In the genomic region with DNA sequence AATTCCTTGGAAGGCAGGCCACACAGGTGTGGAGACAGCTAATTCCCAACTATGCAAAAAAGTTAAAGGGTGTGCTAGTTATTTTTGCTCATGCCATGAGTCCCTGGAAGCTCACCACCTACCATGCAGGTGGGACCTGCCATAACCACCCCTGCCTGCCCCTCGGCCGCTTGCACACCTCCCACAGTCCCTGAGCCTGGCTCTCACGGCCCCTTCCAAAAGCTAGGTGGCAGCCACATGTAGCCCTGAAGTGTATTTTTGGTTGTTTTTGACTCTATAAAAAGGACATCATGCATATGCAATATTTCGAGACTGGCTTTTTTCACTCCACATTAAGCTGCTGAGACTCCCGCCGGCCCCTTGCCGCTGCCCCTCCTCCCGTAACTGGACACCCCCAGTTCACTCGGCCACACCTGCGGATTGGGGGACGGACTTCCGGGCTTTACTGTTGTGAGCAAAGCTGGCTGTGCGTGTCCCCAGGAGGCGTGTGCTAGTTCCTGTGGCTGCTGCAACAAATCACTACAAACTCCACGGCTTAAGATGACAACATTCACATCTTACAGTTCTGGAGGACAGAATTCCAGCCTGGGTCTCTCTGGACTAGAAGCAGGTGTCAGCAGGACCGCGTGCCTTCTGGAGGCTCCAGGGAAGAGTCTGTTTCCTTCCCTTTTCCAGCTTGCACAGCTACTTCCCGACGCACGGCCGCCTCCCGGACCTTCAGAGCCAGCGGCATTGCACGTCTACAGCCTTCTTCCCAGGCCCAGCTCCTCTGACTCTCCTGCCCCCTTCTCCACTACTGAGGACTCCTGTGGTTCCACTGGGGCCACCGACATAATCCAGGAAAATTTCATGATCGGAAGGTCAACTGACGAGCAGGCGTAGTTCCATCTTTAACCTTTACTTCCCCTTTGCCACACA, we compare ENCODE assay signal across 11 cellular contexts. TPM values are rescaled to one million over a fixed set of nuclear protein-coding genes. Genes with fewer than 3 reads are reported as not detected.
DNase-seq lines count a peak whose midpoint lies in the region; ATAC-seq, FAIRE-seq and TF ChIP-seq lines count a peak whose summit lies in the region.
"Had no signal": no experiment of that assay in that cellular context is flagged by ENCODE, and none has a peak within 500 bp of the region (broad histone marks: within the 10 kb centered on the region; RNA-seq: fewer than 3 reads in every experiment).

No MANE protein-coding gene starts in this region.

- H3K4me1 ChIP-seq in esophagus muscularis mucosa: peaks cover 0 to 7% (median 4%) of the 10 kb centered on the region in 4 donors
- H3K4me1 ChIP-seq: Caco-2 had no signal

- no peak for TF ChIP-seq CTCF in esophagus muscularis mucosa (IDR thresholded peaks at IDR 0.05)

- no peaks in the 10 kb centered on the region for H3K36me3 ChIP-seq in esophagus muscularis mucosa

- H3K27ac Mint-ChIP-seq in activated T-helper 17 cell treated with anti-CD3 and anti-CD28 coated beads, Interleukin-2, amount 50 U/mL, for 72 hours: peak overlapping the region; percentile 20

- DNase-seq in Right ventricle myocardium superior (no peak), Right ventricle myocardium inferior (ENCODE audit: missing footprints) (no peak), left kidney (ENCODE audit: low read depth, low spot score) (peak; percentile 95), urothelium cell line (ENCODE audit: low spot score) (peak; percentile 21), 8988T (no peak), esophagus muscularis mucosa (ENCODE audit: extremely low spot score) (no peak)
- DNase-seq: Caco-2, cerebellar nuclear complex, SW 1271 had no signal

- peaks cover 34% of the 10 kb centered on the region for H3K4me1 Mint-ChIP-seq in activated T-helper 17 cell treated with anti-CD3 and anti-CD28 coated beads, Interleukin-2, amount 50 U/mL, for 72 hours

- peak overlapping the region; percentile 12 for H3K4me3 Mint-ChIP-seq in activated T-helper 17 cell treated with anti-CD3 and anti-CD28 coated beads, Interleukin-2, amount 50 U/mL, for 72 hours

- H3K9me3 ChIP-seq in esophagus muscularis mucosa: no peaks in the 10 kb centered on the region
- H3K9me3 ChIP-seq: Caco-2 had no signal

- peak overlapping the region in 1 of 4 donors; percentile 12 for H3K4me3 ChIP-seq in esophagus muscularis mucosa

- no peaks in the 10 kb centered on the region for H3K27me3 Mint-ChIP-seq in activated T-helper 17 cell treated with anti-CD3 and anti-CD28 coated beads, Interleukin-2, amount 50 U/mL, for 72 hours

- 33% methylated on average over 24 of the region's 28 CpGs for WGBS in esophagus muscularis mucosa

- ATAC-seq in Right ventricle myocardium superior (ENCODE audit: poor library complexity) (peak; percentile 40), Right ventricle myocardium inferior (no peak), GM21717 (IDR thresholded peaks at IDR 0.05; ENCODE audit: unreplicated experiment) (no peak)
- peak; percentile 24 for ATAC-seq in activated T-helper 17 cell treated with anti-CD3 and anti-CD28 coated beads, Interleukin-2, amount 50 U/mL, for 72 hours (replicated peaks)

- no peaks in the 10 kb centered on the region for H3K36me3 Mint-ChIP-seq in activated T-helper 17 cell treated with anti-CD3 and anti-CD28 coated beads, Interleukin-2, amount 50 U/mL, for 72 hours (ENCODE audit: low read depth)

- peaks cover 0 to 20% (median 0%) of the 10 kb centered on the region in 4 donors for H3K27me3 ChIP-seq in esophagus muscularis mucosa

- no peak overlapping the region for H3K27ac ChIP-seq in esophagus muscularis mucosa (replicated peaks in 1 of 4)

- no peaks in the 10 kb centered on the region for H3K9me3 Mint-ChIP-seq in activated T-helper 17 cell treated with anti-CD3 and anti-CD28 coated beads, Interleukin-2, amount 50 U/mL, for 72 hours

- no peak for FAIRE-seq in urothelium cell line (lab: Jason Lieb, UNC)

- no peak for TF ChIP-seq POLR2A in esophagus muscularis mucosa (IDR thresholded peaks at IDR 0.05; ENCODE audit: low read depth)

- intact Hi-C loops in Right ventricle myocardium superior (cut with DNase I): no loop called here
- intact Hi-C loops in Right ventricle myocardium inferior (cut with DNase I): no loop called here
- intact Hi-C loops in esophagus muscularis mucosa (cut with DNase I): no loop called here

- TF ChIP-seq EP300 in esophagus muscularis mucosa (IDR thresholded peaks at IDR 0.05): no peak

RNA-seq across cellular contexts. Expression of a gene that starts 24.8 kb away (rescaled TPM):
- total RNA-seq in Right ventricle myocardium superior (6.7 TPM), Right ventricle myocardium inferior (6.5 TPM), esophagus muscularis mucosa (10 to 100 TPM in 2 of 4 donors, 1 to 10 TPM in 2; 4.5 to 13.4 (median 8.4) TPM)
- 10 to 100 TPM; 36.3 to 42.7 TPM for total RNA-seq in activated T-helper 17 cell treated with anti-CD3 and anti-CD28 coated beads, Interleukin-2, amount 50 U/mL, for 72 hours

RNA-seq across cellular contexts. Expression of a gene that starts 25.1 kb away (rescaled TPM):
- total RNA-seq in Right ventricle myocardium superior (not detected), Right ventricle myocardium inferior (not detected), esophagus muscularis mucosa (1 to 10 TPM in 1 of 4 donors, not detected in 3; 1.5 TPM)
- total RNA-seq in activated T-helper 17 cell treated with anti-CD3 and anti-CD28 coated beads, Interleukin-2, amount 50 U/mL, for 72 hours: under 1 TPM; 0.11 to 0.26 TPM
- total RNA-seq: Caco-2 had no signal

Comparison
In these comparisons a context has a peak if more than half of its experiments do, and no peak if none do; other contexts are left out.
1. ATAC-seq: peak in Right ventricle myocardium superior (single experiment) and activated T-helper 17 cell treated with anti-CD3 and anti-CD28 coated beads, Interleukin-2, amount 50 U/mL, for 72 hours (single experiment); none in Right ventricle myocardium inferior (single experiment) and GM21717 (single experiment).
2. DNase-seq: peak in left kidney (single experiment) and urothelium cell line (single experiment); none in Right ventricle myocardium superior (single experiment), Right ventricle myocardium inferior (single experiment), 8988T (single experiment) and esophagus muscularis mucosa (single experiment).